22 cellular contexts compared by ENCODE assay signal in the genomic region with DNA sequence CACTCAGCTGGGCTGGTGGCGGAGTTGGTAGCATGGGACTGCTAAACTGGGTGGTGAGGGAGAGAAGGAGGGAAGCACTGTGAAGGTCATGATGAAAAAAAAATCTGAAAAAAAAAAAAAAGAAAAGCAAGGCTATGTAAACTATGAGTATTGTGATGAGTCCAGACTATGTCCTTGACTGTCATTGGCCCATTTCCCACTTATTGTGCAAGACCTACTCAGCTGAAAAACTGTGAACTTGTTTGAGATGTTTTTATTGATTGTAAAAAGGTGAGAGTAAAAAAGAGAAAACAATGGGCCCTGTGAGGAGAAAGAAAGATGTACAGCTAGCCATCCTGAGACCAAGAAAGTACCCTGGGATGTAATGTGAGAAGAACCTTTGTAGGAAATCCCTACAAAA.
"Had no signal": no experiment of that assay in that cellular context is flagged by ENCODE, and none has a peak within 500 bp of the region (broad histone marks: within the 10 kb centered on the region; RNA-seq: fewer than 3 reads in every experiment).

No MANE protein-coding gene starts in this region.

- H3K27me3 ChIP-seq: foreskin keratinocyte, neutrophil, sigmoid colon, uterus had no signal

- H3K36me3 ChIP-seq: left ventricle myocardium inferior, neutrophil, sigmoid colon, uterus, WERI-Rb-1 had no signal

- FAIRE-seq: TTC549 had no signal

- H3K4me3 ChIP-seq: left ventricle myocardium inferior, sigmoid colon, smooth muscle cell, uterus had no signal

- DNase-seq: activated CD4-positive, alpha-beta T cell treated with anti-CD3 and anti-CD28 coated beads, Interleukin-2, amount 10 ng/mL, durations not matched to agents 7 days and 5 days; activated CD4-positive, CD25-positive, alpha-beta regulatory T cell treated with anti-CD3 and anti-CD28 coated beads, Interleukin-2, amount 50 U/mL, for 72 hours; activated CD8-positive, alpha-beta T cell treated with anti-CD3 and anti-CD28 coated beads for 36 hours; activated gamma-delta T cell treated with Interleukin-2 at 50 U/mL for 16 hours; amniotic stem cell; cerebellar nuclear complex; foreskin keratinocyte; left ventricle myocardium inferior; mammary epithelial cell; midbrain; retina; sigmoid colon; stimulated activated CD4-positive, alpha-beta T cell treated with anti-CD3 and anti-CD28 coated beads, Interleukin-15, amount 100 ng/mL, for 24 hours; T-cell; trophoblast cell; uterus; WERI-Rb-1 had no signal

- ATAC-seq: activated CD8-positive, alpha-beta T cell treated with anti-CD3 and anti-CD28 coated beads for 36 hours; activated naive CD4-positive, alpha-beta T cell treated with anti-CD3 and anti-CD28 coated beads, Interleukin-2, amount 50 U/mL, for 72 hours; foreskin keratinocyte; stimulated activated memory B cell treated with anti-CD40 and anti-IgM and Interleukin-4, amounts not matched to agents 10 μg/mL and 1 μg/mL and 100 μg/mL, for 72 hours; T-cell had no signal
